Comparison of ENCODE assay signal across 3 cellular contexts in the genomic region with DNA sequence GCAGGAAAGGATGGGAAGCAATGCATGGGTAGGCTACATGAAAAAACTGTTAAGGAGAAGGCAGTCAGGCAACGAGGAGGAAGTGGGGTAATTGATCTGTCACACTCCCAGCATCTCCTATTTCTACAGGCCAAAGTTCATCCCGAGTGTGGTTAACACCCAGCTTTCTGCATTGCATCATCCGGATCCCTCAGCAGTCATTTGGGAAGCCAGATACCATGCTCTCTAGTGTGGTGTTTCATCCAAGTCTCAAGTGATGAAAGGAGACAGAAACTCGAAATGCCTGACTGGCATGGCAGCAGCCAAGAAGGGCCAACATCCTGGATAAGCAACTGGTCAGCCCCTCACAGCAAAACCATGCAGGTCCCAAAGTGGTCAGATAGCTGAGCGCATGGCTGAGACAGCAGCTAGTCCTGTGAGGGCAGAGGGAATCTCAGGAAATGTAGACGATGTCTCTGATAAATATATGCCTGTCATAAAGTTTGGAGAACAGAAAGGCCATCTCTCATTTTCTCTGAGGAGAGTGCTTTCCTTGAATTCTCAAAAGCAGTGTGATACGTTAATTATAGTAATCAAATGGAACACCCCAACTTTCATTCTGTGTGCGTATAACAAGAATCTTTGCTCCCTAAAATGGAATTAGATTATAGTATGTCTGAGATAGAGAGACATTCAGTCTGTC.
A peak's percentile ranks its signal among the peaks of the same experiment; 100 is the strongest.
TF ChIP-seq lines count a peak whose summit lies in the region.

No MANE protein-coding gene starts in this region.

TF ChIP-seq in IMR-90, 13 proteins besides CTCF, POLR2A, EP300 and RAD21:
- TF ChIP-seq CEBPB (IDR thresholded peaks at IDR 0.05; ENCODE audit: low read depth, low read length) (peak; percentile 71), RFX5 (IDR thresholded peaks at IDR 0.05; ENCODE audit: low read depth, low read length) (no peak)

TF ChIP-seq in K562, 482 proteins besides CTCF, POLR2A, EP300 and RAD21 (continues in another document):
- TF ChIP-seq ZBTB9 (CRISPR knock-in tag; IDR thresholded peaks at IDR 0.05) (peak; percentile 82; the same call in 1 of the 2 replicates), POLR2AphosphoS5 (IDR thresholded peaks at IDR 0.05; ENCODE audit: control insufficient read depth, insufficient read depth, low read depth, low read length) (no peak), HBP1 (CRISPR knock-in tag; IDR thresholded peaks at IDR 0.05) (peak; percentile 85), CTBP1 (IDR thresholded peaks at IDR 0.05; ENCODE audit: borderline replicate concordance) (peak; percentile 82), SMAD4 (CRISPR knock-in tag; conservative IDR thresholded peaks at IDR 0.05) (peak; percentile 93), SMARCA4 (IDR thresholded peaks at IDR 0.05) (peak; percentile 17; the same call in 1 of the 2 replicates), GABPA (tag; conservative IDR thresholded peaks at IDR 0.05; ENCODE audit: low read depth) (peak; percentile 38), EP400 (IDR thresholded peaks at IDR 0.05) (peak; percentile 79)

TF ChIP-seq in HepG2, 621 proteins besides CTCF, POLR2A, EP300 and RAD21 (continues in another document):
- TF ChIP-seq FOXM1 (CRISPR knock-in tag; IDR thresholded peaks at IDR 0.05), result no peak
- TF ChIP-seq, protein P1, sequence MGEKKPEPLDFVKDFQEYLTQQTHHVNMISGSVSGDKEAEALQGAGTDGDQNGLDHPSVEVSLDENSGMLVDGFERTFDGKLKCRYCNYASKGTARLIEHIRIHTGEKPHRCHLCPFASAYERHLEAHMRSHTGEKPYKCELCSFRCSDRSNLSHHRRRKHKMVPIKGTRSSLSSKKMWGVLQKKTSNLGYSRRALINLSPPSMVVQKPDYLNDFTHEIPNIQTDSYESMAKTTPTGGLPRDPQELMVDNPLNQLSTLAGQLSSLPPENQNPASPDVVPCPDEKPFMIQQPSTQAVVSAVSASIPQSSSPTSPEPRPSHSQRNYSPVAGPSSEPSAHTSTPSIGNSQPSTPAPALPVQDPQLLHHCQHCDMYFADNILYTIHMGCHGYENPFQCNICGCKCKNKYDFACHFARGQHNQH (CRISPR knock-in tag; IDR thresholded peaks at IDR 0.05), result peak; percentile 94
- TF ChIP-seq, protein P2, sequence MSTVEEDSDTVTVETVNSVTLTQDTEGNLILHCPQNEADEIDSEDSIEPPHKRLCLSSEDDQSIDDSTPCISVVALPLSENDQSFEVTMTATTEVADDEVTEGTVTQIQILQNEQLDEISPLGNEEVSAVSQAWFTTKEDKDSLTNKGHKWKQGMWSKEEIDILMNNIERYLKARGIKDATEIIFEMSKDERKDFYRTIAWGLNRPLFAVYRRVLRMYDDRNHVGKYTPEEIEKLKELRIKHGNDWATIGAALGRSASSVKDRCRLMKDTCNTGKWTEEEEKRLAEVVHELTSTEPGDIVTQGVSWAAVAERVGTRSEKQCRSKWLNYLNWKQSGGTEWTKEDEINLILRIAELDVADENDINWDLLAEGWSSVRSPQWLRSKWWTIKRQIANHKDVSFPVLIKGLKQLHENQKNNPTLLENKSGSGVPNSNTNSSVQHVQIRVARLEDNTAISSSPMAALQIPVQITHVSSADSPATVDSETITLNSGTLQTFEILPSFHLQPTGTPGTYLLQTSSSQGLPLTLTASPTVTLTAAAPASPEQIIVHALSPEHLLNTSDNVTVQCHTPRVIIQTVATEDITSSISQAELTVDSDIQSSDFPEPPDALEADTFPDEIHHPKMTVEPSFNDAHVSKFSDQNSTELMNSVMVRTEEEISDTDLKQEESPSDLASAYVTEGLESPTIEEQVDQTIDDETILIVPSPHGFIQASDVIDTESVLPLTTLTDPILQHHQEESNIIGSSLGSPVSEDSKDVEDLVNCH (CRISPR knock-in tag; IDR thresholded peaks at IDR 0.05), result no peak
- TF ChIP-seq ZBTB43 (CRISPR knock-in tag; conservative IDR thresholded peaks at IDR 0.05), result peak; percentile 67; the same call in 1 of the 2 replicates
- TF ChIP-seq MXD1 (CRISPR knock-in tag; IDR thresholded peaks at IDR 0.05), result no peak
- TF ChIP-seq ZNF143 (CRISPR knock-in tag; IDR thresholded peaks at IDR 0.05), result peak; percentile 60; the same call in 1 of the 2 replicates
- peak; percentile 61; the same call in 1 of the 2 replicates for TF ChIP-seq ZNF678 (CRISPR knock-in tag; IDR thresholded peaks at IDR 0.05)
- no peak; the same call in 1 of the 2 replicates for TF ChIP-seq EHMT2 (IDR thresholded peaks at IDR 0.05; ENCODE audit: borderline replicate concordance, low read depth, low read length)
- TF ChIP-seq, protein P3, sequence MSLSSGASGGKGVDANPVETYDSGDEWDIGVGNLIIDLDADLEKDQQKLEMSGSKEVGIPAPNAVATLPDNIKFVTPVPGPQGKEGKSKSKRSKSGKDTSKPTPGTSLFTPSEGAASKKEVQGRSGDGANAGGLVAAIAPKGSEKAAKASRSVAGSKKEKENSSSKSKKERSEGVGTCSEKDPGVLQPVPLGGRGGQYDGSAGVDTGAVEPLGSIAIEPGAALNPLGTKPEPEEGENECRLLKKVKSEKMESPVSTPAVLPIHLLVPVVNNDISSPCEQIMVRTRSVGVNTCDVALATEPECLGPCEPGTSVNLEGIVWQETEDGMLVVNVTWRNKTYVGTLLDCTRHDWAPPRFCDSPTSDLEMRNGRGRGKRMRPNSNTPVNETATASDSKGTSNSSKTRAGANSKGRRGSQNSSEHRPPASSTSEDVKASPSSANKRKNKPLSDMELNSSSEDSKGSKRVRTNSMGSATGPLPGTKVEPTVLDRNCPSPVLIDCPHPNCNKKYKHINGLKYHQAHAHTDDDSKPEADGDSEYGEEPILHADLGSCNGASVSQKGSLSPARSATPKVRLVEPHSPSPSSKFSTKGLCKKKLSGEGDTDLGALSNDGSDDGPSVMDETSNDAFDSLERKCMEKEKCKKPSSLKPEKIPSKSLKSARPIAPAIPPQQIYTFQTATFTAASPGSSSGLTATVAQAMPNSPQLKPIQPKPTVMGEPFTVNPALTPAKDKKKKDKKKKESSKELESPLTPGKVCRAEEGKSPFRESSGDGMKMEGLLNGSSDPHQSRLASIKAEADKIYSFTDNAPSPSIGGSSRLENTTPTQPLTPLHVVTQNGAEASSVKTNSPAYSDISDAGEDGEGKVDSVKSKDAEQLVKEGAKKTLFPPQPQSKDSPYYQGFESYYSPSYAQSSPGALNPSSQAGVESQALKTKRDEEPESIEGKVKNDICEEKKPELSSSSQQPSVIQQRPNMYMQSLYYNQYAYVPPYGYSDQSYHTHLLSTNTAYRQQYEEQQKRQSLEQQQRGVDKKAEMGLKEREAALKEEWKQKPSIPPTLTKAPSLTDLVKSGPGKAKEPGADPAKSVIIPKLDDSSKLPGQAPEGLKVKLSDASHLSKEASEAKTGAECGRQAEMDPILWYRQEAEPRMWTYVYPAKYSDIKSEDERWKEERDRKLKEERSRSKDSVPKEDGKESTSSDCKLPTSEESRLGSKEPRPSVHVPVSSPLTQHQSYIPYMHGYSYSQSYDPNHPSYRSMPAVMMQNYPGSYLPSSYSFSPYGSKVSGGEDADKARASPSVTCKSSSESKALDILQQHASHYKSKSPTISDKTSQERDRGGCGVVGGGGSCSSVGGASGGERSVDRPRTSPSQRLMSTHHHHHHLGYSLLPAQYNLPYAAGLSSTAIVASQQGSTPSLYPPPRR (CRISPR knock-in tag; IDR thresholded peaks at IDR 0.05; ENCODE audit: borderline replicate concordance), result peak; percentile 93
- TF ChIP-seq ZNF546 (CRISPR knock-in tag; conservative IDR thresholded peaks at IDR 0.05), result no peak
- peak; percentile 50; the same call in 1 of the 2 replicates for TF ChIP-seq ZSCAN22 (CRISPR knock-in tag; IDR thresholded peaks at IDR 0.05)
- peak; percentile 77; the same call in 1 of the 2 replicates for TF ChIP-seq KMT2A (CRISPR knock-in tag; IDR thresholded peaks at IDR 0.05)
- 0 out of 2 replicates have a peak, but pooled peaks have one; percentile 18 for TF ChIP-seq GABPA (IDR thresholded peaks at IDR 0.05; ENCODE audit: low read depth, low read length)
- TF ChIP-seq GABPA (CRISPR knock-in tag; IDR thresholded peaks at IDR 0.05; ENCODE audit: low read depth), result peak; percentile 87
- peak; percentile 72 for TF ChIP-seq NR2F2 (IDR thresholded peaks at IDR 0.05; ENCODE audit: borderline replicate concordance, low read depth)
- TF ChIP-seq RBM39 (IDR thresholded peaks at IDR 0.05; ENCODE audit: low read depth, low read length, poor library complexity, severe bottlenecking), result no peak
- peak; percentile 30; the same call in 1 of the 2 replicates for TF ChIP-seq ZNF441 (CRISPR knock-in tag; IDR thresholded peaks at IDR 0.05; ENCODE audit: borderline replicate concordance)
- peak; percentile 99 for TF ChIP-seq ZNF292 (CRISPR knock-in tag; IDR thresholded peaks at IDR 0.05; ENCODE audit: borderline replicate concordance, low read depth)
- TF ChIP-seq HOXD1 (CRISPR knock-in tag; IDR thresholded peaks at IDR 0.05), result no peak; the same call in 1 of the 2 replicates
- TF ChIP-seq ZNF333 (CRISPR knock-in tag; IDR thresholded peaks at IDR 0.05; ENCODE audit: borderline replicate concordance), result no peak
- TF ChIP-seq, protein P4, sequence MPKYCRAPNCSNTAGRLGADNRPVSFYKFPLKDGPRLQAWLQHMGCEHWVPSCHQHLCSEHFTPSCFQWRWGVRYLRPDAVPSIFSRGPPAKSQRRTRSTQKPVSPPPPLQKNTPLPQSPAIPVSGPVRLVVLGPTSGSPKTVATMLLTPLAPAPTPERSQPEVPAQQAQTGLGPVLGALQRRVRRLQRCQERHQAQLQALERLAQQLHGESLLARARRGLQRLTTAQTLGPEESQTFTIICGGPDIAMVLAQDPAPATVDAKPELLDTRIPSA (CRISPR knock-in tag; IDR thresholded peaks at IDR 0.05; ENCODE audit: borderline replicate concordance), result no peak
- TF ChIP-seq KIAA2018 (CRISPR knock-in tag; IDR thresholded peaks at IDR 0.05; ENCODE audit: borderline replicate concordance), result no peak
- no peak for TF ChIP-seq CHCHD3 (CRISPR knock-in tag; IDR thresholded peaks at IDR 0.05)
- no peak for TF ChIP-seq CENPX (CRISPR knock-in tag; IDR thresholded peaks at IDR 0.05)
- peak; percentile 74 for TF ChIP-seq KMT2B (CRISPR knock-in tag; IDR thresholded peaks at IDR 0.05)
- no peak for TF ChIP-seq ZNF224 (CRISPR knock-in tag; IDR thresholded peaks at IDR 0.05)
- peak; percentile 99 for TF ChIP-seq ATF3 (CRISPR knock-in tag; IDR thresholded peaks at IDR 0.05)
- TF ChIP-seq, protein P5, sequence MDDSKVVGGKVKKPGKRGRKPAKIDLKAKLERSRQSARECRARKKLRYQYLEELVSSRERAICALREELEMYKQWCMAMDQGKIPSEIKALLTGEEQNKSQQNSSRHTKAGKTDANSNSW (CRISPR knock-in tag; IDR thresholded peaks at IDR 0.05; ENCODE audit: borderline replicate concordance), result 0 out of 2 replicates have a peak, but pooled peaks have one; percentile 26
